In genomic region chr10:98391065-98391464, GRCh38 we compare ENCODE assay signal across 12 cellular contexts. TPM values are rescaled to one million over a fixed set of nuclear protein-coding genes. Genes with fewer than 3 reads are reported as not detected.
DNase-seq lines count a peak whose midpoint lies in the region; ATAC-seq and TF ChIP-seq lines count a peak whose summit lies in the region.
"Had no signal": no experiment of that assay in that cellular context is flagged by ENCODE, and none has a peak within 500 bp of the region (broad histone marks: within the 10 kb centered on the region; RNA-seq: fewer than 3 reads in every experiment).

No MANE protein-coding gene starts in this region.

- H3K9me2 ChIP-seq in PC-9 (ENCODE audit: insufficient read depth), result no peaks in the 10 kb centered on the region

- H3K4me3 Mint-ChIP-seq in activated naive CD4-positive, alpha-beta T cell treated with anti-CD3 and anti-CD28 coated beads for 36 hours, result no peak overlapping the region
- peak overlapping the region; percentile 56 for H3K4me3 Mint-ChIP-seq in T-helper 1 cell treated with Interleukin-12 subunit alpha and Interleukin-12 subunit beta and Interleukin-4 antibody, amounts not matched to agents 30 μg/mL and 1 μg/mL, for 36 hours

- ATAC-seq in HG03378 (IDR thresholded peaks at IDR 0.05; ENCODE audit: unreplicated experiment), result peak; percentile 45
- ATAC-seq in stimulated activated naive CD8-positive, alpha-beta T cell treated with anti-CD3 and anti-CD28 coated beads, Interleukin-15, Interleukin-2, amounts not matched to agents 100 U/mL and 50 U/mL, for 24 hours, result no peak
- no peak for ATAC-seq in right cardiac atrium

- CTCF ChIA-PET in activated naive CD4-positive, alpha-beta T cell treated with anti-CD3 and anti-CD28 coated beads for 36 hours (lab: Charles Lee), result interaction anchor here (1.2 to 1.4 kb wide), 2 partner anchors 35 to 69 kb away, joined by 3 to 6 read pairs; no protein-coding TSS in a partner anchor
- CTCF ChIA-PET in PC-9 (lab: Charles Lee), result no interaction called here

- no peaks in the 10 kb centered on the region for H4K20me1 ChIP-seq in PC-9 (ENCODE audit: insufficient read depth)

- peaks cover 2% of the 10 kb centered on the region for H3K36me3 Mint-ChIP-seq in activated naive CD4-positive, alpha-beta T cell treated with anti-CD3 and anti-CD28 coated beads for 36 hours (ENCODE audit: low read depth)
- no peaks in the 10 kb centered on the region for H3K36me3 Mint-ChIP-seq in T-helper 1 cell treated with Interleukin-12 subunit alpha and Interleukin-12 subunit beta and Interleukin-4 antibody, amounts not matched to agents 30 μg/mL and 1 μg/mL, for 36 hours (ENCODE audit: low read depth)

- no peaks in the 10 kb centered on the region for H3F3A ChIP-seq in PC-9 (ENCODE audit: insufficient read depth, low read depth)

- intact Hi-C loops in activated naive CD4-positive, alpha-beta T cell treated with anti-CD3 and anti-CD28 coated beads for 36 hours (cut with micrococcal nuclease), result no loop called here
- intact Hi-C loops in right cardiac atrium (cut with DNase I) (no loop called here), PC-9 (cut with micrococcal nuclease; ENCODE audit: unreplicated experiment) (no loop called here)

- peak; percentile 16 for DNase-seq in activated naive CD4-positive, alpha-beta T cell treated with anti-CD3 and anti-CD28 coated beads for 36 hours
- DNase-seq in activated naive CD4-positive, alpha-beta T cell (lab: John Stamatoyannopoulos, UW), result no peak
- DNase-seq in stimulated activated naive CD8-positive, alpha-beta T cell treated with anti-CD3 and anti-CD28 coated beads, Interleukin-15, Interleukin-2, amounts not matched to agents 100 U/mL and 50 U/mL, for 24 hours, result peak; percentile 16
- DNase-seq in right cardiac atrium, result no peak
- no peak for DNase-seq in ACHN
- DNase-seq in PC-9, result no peak
- DNase-seq: activated CD8-positive, alpha-beta memory T cell treated with anti-CD3 and anti-CD28 coated beads, Interleukin-2, amount 50 U/mL, for 4 hours; NCI-H1092 treated with DMSO at 0.1 percent for 48 hours; NCI-H774 had no signal

- H3K9me3 ChIP-seq in right cardiac atrium (ENCODE audit: control insufficient read depth, low read length) (no peaks in the 10 kb centered on the region), PC-9 (ENCODE audit: insufficient read depth, low read depth) (no peaks in the 10 kb centered on the region)

- in situ Hi-C loops in ACHN (cut with HindIII; ENCODE audit: low pct_ligation_motif_present, low pct_unique_long_range_greater_than_20kb, low sequenced_read_pairs), result no loop called here

- H3K4me1 ChIP-seq in right cardiac atrium (ENCODE audit: control insufficient read depth, insufficient read depth, low read length) (no peaks in the 10 kb centered on the region), PC-9 (replicated peaks; ENCODE audit: insufficient read depth) (no peaks in the 10 kb centered on the region)

- TF ChIP-seq CTCF in PC-9 (conservative IDR thresholded peaks at IDR 0.05), result no peak

- H3K79me2 ChIP-seq in PC-9 (ENCODE audit: low read depth), result no peaks in the 10 kb centered on the region

- H3K27ac Mint-ChIP-seq in activated naive CD4-positive, alpha-beta T cell treated with anti-CD3 and anti-CD28 coated beads for 36 hours, result no peak overlapping the region
- peak overlapping the region; percentile 49 for H3K27ac Mint-ChIP-seq in T-helper 1 cell treated with Interleukin-12 subunit alpha and Interleukin-12 subunit beta and Interleukin-4 antibody, amounts not matched to agents 30 μg/mL and 1 μg/mL, for 36 hours

- BruUV-seq in PC-9 (replicated peaks; lab: Mats Ljungman, UMichigan), result no TSS peak

- H3K36me3 ChIP-seq in PC-9 (ENCODE audit: low read depth), result no peaks in the 10 kb centered on the region

- peaks cover 16% of the 10 kb centered on the region for H3K4me1 Mint-ChIP-seq in activated naive CD4-positive, alpha-beta T cell treated with anti-CD3 and anti-CD28 coated beads for 36 hours (ENCODE audit: low read depth)
- H3K4me1 Mint-ChIP-seq in T-helper 1 cell treated with Interleukin-12 subunit alpha and Interleukin-12 subunit beta and Interleukin-4 antibody, amounts not matched to agents 30 μg/mL and 1 μg/mL, for 36 hours (ENCODE audit: low read depth), result peaks cover 11% of the 10 kb centered on the region

- no peaks in the 10 kb centered on the region for H3K27me3 ChIP-seq in right cardiac atrium (ENCODE audit: control insufficient read depth, insufficient read depth)
- H3K27me3 ChIP-seq in PC-9 (ENCODE audit: insufficient read depth, low read depth), result no peaks in the 10 kb centered on the region

- H3K4me2 ChIP-seq in PC-9, result no peak overlapping the region

- no peaks in the 10 kb centered on the region for H3K27me3 Mint-ChIP-seq in activated naive CD4-positive, alpha-beta T cell treated with anti-CD3 and anti-CD28 coated beads for 36 hours (ENCODE audit: low read depth)
- H3K27me3 Mint-ChIP-seq in T-helper 1 cell treated with Interleukin-12 subunit alpha and Interleukin-12 subunit beta and Interleukin-4 antibody, amounts not matched to agents 30 μg/mL and 1 μg/mL, for 36 hours (ENCODE audit: low read depth), result no peaks in the 10 kb centered on the region

- no peak overlapping the region for H3K4me3 ChIP-seq in right cardiac atrium (ENCODE audit: low read length)
- H3K4me3 ChIP-seq in PC-9, result no peak overlapping the region

- WGBS in right cardiac atrium, result 74% methylated on average over 7 of the region's 7 CpGs

- POLR2A ChIA-PET in PC-9 (lab: Charles Lee; ENCODE audit: unreplicated experiment), result no interaction called here

- H3K27ac ChIP-seq in right cardiac atrium (ENCODE audit: low read length) (no peak overlapping the region), PC-9 (no peak overlapping the region)

- H2AFZ ChIP-seq in PC-9, result no peak overlapping the region

- no peaks in the 10 kb centered on the region for H3K9me3 Mint-ChIP-seq in activated naive CD4-positive, alpha-beta T cell treated with anti-CD3 and anti-CD28 coated beads for 36 hours
- H3K9me3 Mint-ChIP-seq in T-helper 1 cell treated with Interleukin-12 subunit alpha and Interleukin-12 subunit beta and Interleukin-4 antibody, amounts not matched to agents 30 μg/mL and 1 μg/mL, for 36 hours, result no peaks in the 10 kb centered on the region

RNA-seq across cellular contexts. Expression of gene PYROXD2, which starts 23.9 kb away (rescaled TPM):
- total RNA-seq in activated naive CD4-positive, alpha-beta T cell treated with anti-CD3 and anti-CD28 coated beads for 36 hours, result 1 to 10 TPM; 4.2 to 5.0 TPM
- total RNA-seq in right cardiac atrium, result 10 to 100 TPM in 1 of 4 donors, 1 to 10 TPM in 3; 5.3 to 10.8 (median 7.6) TPM
- polyA plus RNA-seq in right cardiac atrium, result 7.9 TPM
- total RNA-seq in PC-9 (2021), result 28.0 and 28.2 TPM in 2 replicates
- total RNA-seq: G401 had no signal

RNA-seq across cellular contexts. Expression of gene HPS1, which starts 55.7 kb away (rescaled TPM):
- 10 to 100 TPM; 28.1 to 31.0 TPM for total RNA-seq in activated naive CD4-positive, alpha-beta T cell treated with anti-CD3 and anti-CD28 coated beads for 36 hours
- total RNA-seq in right cardiac atrium (10 to 100 TPM; 28.1 to 34.6 (median 31.1) TPM), PC-9 (2021) (43.2 and 47.0 TPM in 2 replicates)
- polyA plus RNA-seq in right cardiac atrium, result 25.5 TPM

Comparison
In these comparisons a context has a peak if more than half of its experiments do, and no peak if none do; other contexts are left out.
1. DNase-seq: peak in activated naive CD4-positive, alpha-beta T cell treated with anti-CD3 and anti-CD28 coated beads for 36 hours (single experiment) and stimulated activated naive CD8-positive, alpha-beta T cell treated with anti-CD3 and anti-CD28 coated beads, Interleukin-15, Interleukin-2, amounts not matched to agents 100 U/mL and 50 U/mL, for 24 hours (single experiment); none in activated naive CD4-positive, alpha-beta T cell (0 of 4), right cardiac atrium (0 of 3), ACHN (single experiment) and PC-9 (0 of 2).